ENCODE assay signal across 8 cellular contexts in the genomic region with DNA sequence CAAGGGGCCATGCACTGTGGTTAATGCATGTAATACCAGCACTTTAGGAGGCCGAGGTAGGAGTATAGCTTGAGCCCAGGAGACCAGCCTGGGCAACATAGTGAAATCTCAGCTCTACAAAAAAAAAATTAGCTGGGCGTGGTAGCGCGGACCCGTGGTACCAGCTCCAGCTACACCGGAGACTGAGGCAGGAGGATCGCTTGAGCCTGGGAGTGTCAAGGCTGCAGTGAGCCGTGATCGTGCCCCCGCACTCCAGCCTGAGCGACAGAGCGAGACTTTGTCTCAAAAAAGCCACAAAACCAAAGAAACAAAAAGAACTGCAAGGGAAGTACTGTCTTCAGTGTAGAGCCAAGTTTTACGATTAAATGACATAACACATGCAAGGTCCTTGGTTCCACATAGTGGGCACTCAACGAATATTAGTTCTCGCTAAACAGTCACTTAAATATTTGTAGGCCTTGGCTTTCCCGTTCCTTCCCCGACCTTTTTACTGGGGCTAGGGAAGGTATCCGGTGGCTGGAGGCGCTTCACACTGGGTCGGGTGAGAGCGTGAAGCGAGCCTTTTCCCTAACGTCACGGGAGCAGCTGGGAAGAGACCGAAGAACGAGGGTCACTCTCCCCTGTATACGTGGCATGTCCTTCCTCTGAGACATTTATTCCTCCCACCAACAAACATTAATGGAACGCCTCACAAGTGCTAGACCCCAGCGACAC. TPM values are rescaled to one million over a fixed set of nuclear protein-coding genes. Genes with fewer than 3 reads are reported as not detected.
DNase-seq lines count a peak whose midpoint lies in the region; ATAC-seq, FAIRE-seq and TF ChIP-seq lines count a peak whose summit lies in the region.

No MANE protein-coding gene starts in this region.

- TF ChIP-seq EP300 in H1 (IDR thresholded peaks at IDR 0.05; ENCODE audit: borderline replicate concordance in 1 of 2, low read depth in 2 of 2, low read length in 2 of 2), result no peak

- H3K9ac ChIP-seq in SK-N-MC (ENCODE audit: insufficient read length) (peak overlapping the region; percentile 75), H1 (replicated peaks in 1 of 4; ENCODE audit: extremely low read depth in 1 of 4, low read depth in 3 of 4, low read length in 3 of 4) (peak overlapping the region; percentile 82 to 95 (median 94))

- in situ Hi-C loops in ACHN (cut with HindIII; ENCODE audit: low pct_ligation_motif_present, low pct_unique_long_range_greater_than_20kb, low sequenced_read_pairs), result no loop called here

- peak overlapping the region; percentile 96; the same call in 1 of the 2 replicates for H4K8ac ChIP-seq in H1 (ENCODE audit: extremely low read depth, insufficient read depth, low read length)

- H2BK120ac ChIP-seq in H1 (replicated peaks; ENCODE audit: low read depth, low read length), result no peak overlapping the region

- peak; percentile 27 to 70; a peak in 1 of 3 replicates for TF ChIP-seq POLR2A in H1 (IDR thresholded peaks at IDR 0.05; ENCODE audit: control extremely low read depth in 1 of 2, low read depth in 2 of 2, low read length in 2 of 2)

- peaks cover 11% of the 10 kb centered on the region; the same call in 1 of the 2 replicates for H3K23me2 ChIP-seq in H1 (ENCODE audit: low read depth, low read length)

- ATAC-seq in GM21717 (IDR thresholded peaks at IDR 0.05; ENCODE audit: unreplicated experiment) (peak; percentile 1), HG02973 (IDR thresholded peaks at IDR 0.05; ENCODE audit: unreplicated experiment) (no peak), HG03432 (IDR thresholded peaks at IDR 0.05; ENCODE audit: unreplicated experiment) (no peak)

- peak overlapping the region; percentile 94 for H4K91ac ChIP-seq in H1 (replicated peaks; ENCODE audit: insufficient read length, low read length)

- H3K27ac ChIP-seq in SK-N-MC, result peak overlapping the region; percentile 44
- peak overlapping the region; percentile 98 for H3K27ac ChIP-seq in H1 (ENCODE audit: low read depth, low read length)
- peak overlapping the region; percentile 96 for H3K27ac ChIP-seq in muscle layer of duodenum (ENCODE audit: low read length)

- H2BK15ac ChIP-seq in H1 (ENCODE audit: low read length), result peak overlapping the region; percentile 77

- peaks cover 16 to 17% of the 10 kb centered on the region in 2 experiments for H4K20me1 ChIP-seq in H1 (replicated peaks in 1 of 2; ENCODE audit: control insufficient read depth in 1 of 2, insufficient read depth in 2 of 2, low read length in 2 of 2)

- no peak for FAIRE-seq in H1 (lab: Jason Lieb, UNC)

- DNase-seq in AG10803 (ENCODE audit: low read depth) (no peak), SK-N-MC (ENCODE audit: low read depth, low spot score) (no peak), H1 (ENCODE audit: low read depth in 1 of 2, low spot score in 2 of 2) (no peak), ACHN (no peak)

- peak overlapping the region; percentile 83 to 93 for H3K4me2 ChIP-seq in H1 (ENCODE audit: insufficient read depth in 1 of 2, low read depth in 2 of 2, low read length in 2 of 2)

- WGBS in H1 (ENCODE audit: extremely low coverage in 1 of 2, insufficient coverage in 1 of 2, insufficient read length in 1 of 2, insufficient replicate concordance in 2 of 2, low coverage in 1 of 2, low lambda C conversion rate in 2 of 2, missing lambda C conversion rate in 1 of 2), 2 experiments, result 44% methylated on average over 29 of the region's 29 CpGs; no CpG with 5 or more reads in 1 of the 2 experiments

- peak overlapping the region; percentile 55 for H4K5ac ChIP-seq in H1 (ENCODE audit: insufficient read length, low read depth, low read length)

- H3K14ac ChIP-seq in H1 (ENCODE audit: insufficient read length), result no peak overlapping the region

- TF ChIP-seq RAD21 in H1 (IDR thresholded peaks at IDR 0.05 in 1 of 2, conservative IDR thresholded peaks at IDR 0.05 in 1 of 2; ENCODE audit: low read depth in 2 of 2, low read length in 2 of 2), result no peak

- peaks cover 5 to 15% (median 8%) of the 10 kb centered on the region in 4 experiments; a peak in 6 of 7 replicates for H3K4me1 ChIP-seq in H1 (replicated peaks in 1 of 4; ENCODE audit: control insufficient read depth in 3 of 4, insufficient read depth in 4 of 4, low read length in 3 of 4)
- peaks cover 21 to 33% of the 10 kb centered on the region in 2 donors for H3K4me1 ChIP-seq in muscle layer of duodenum (ENCODE audit: control insufficient read depth in 1 of 2, insufficient read depth in 2 of 2, low read length in 2 of 2)

- H2AK5ac ChIP-seq in H1 (ENCODE audit: low read depth, low read length), result peak overlapping the region; percentile 43

- CTCF ChIA-PET in H1 (lab: Charles Lee; ENCODE audit: partially characterized antibody), result interaction anchor here (0.6 to 1.3 kb wide), 5 partner anchors 18 to 73 kb away, joined by 3 to 6 read pairs (median 3); a partner anchor contains a TSS

- H3K56ac ChIP-seq in H1 (replicated peaks; ENCODE audit: insufficient read length, low read depth, low read length), result peak overlapping the region; percentile 44

- H3K23ac ChIP-seq in H1 (ENCODE audit: insufficient read length), result no peak overlapping the region

- H3K9me3 ChIP-seq in SK-N-MC (ENCODE audit: low read depth, low read length) (no peaks in the 10 kb centered on the region), H1 (ENCODE audit: insufficient read depth in 2 of 2, low read depth in 1 of 2, low read length in 1 of 2) (no peaks in the 10 kb centered on the region), muscle layer of duodenum (ENCODE audit: control insufficient read depth in 1 of 2, low read length in 2 of 2) (no peaks in the 10 kb centered on the region)

- peak overlapping the region; percentile 74 for H2AFZ ChIP-seq in H1 (ENCODE audit: low read length)

- no peak for TF ChIP-seq CTCF in AG10803 (conservative IDR thresholded peaks at IDR 0.05; ENCODE audit: low read length)
- no peak for TF ChIP-seq CTCF in H1 (IDR thresholded peaks at IDR 0.05; ENCODE audit: control extremely low read depth in 1 of 3, insufficient read depth in 1 of 3, low read depth in 1 of 3, low read length in 3 of 3)

- peak overlapping the region; percentile 95 for H2BK5ac ChIP-seq in H1 (ENCODE audit: low read depth, low read length)

- H3K4ac ChIP-seq in H1 (replicated peaks; ENCODE audit: insufficient read length, low read depth, low read length), result peak overlapping the region; percentile 76

- peaks cover 23 to 40% of the 10 kb centered on the region in 2 experiments for H3K79me2 ChIP-seq in H1 (ENCODE audit: control insufficient read depth in 1 of 2, insufficient read depth in 2 of 2, low read length in 2 of 2)

- H3K4me3 ChIP-seq in AG10803 (ENCODE audit: low read length), result peak overlapping the region; percentile 81
- peak overlapping the region; percentile 96 for H3K4me3 ChIP-seq in SK-N-MC
- peak overlapping the region; percentile 76 to 98 (median 84) for H3K4me3 ChIP-seq in H1 (ENCODE audit: extremely low read depth in 1 of 4, insufficient read depth in 2 of 4, low read depth in 3 of 4, low read length in 4 of 4)
- H3K4me3 ChIP-seq in muscle layer of duodenum (ENCODE audit: low read depth in 1 of 2, low read length in 2 of 2), result peak overlapping the region; percentile 77 to 80

- H3K18ac ChIP-seq in H1 (ENCODE audit: extremely low read depth, low read length), result peak overlapping the region; percentile 96

- no peak overlapping the region for H2BK20ac ChIP-seq in H1 (ENCODE audit: low read length)

- H3K79me1 ChIP-seq in H1 (ENCODE audit: low read depth, low read length), result peaks cover 3% of the 10 kb centered on the region; the same call in 1 of the 2 replicates

- POLR2A ChIA-PET in H1 (lab: Charles Lee; ENCODE audit: partially characterized antibody), result interaction anchor here (0.8 to 2.6 kb wide), 10 partner anchors 11 to 65 kb away, joined by 3 to 12 read pairs (median 4); a partner anchor contains a TSS

- H3K36me3 ChIP-seq in SK-N-MC (ENCODE audit: insufficient read depth, low read length), result 0 out of 2 replicates have a peak, but pooled peaks cover 9% of the 10 kb centered on the region
- no peaks in the 10 kb centered on the region; a peak in 1 of 8 replicates for H3K36me3 ChIP-seq in H1 (ENCODE audit: control insufficient read depth in 2 of 4, insufficient read depth in 4 of 4, low read length in 3 of 4)
- H3K36me3 ChIP-seq in muscle layer of duodenum (ENCODE audit: control insufficient read depth in 1 of 2, insufficient read depth in 2 of 2, low read length in 2 of 2), result no peaks in the 10 kb centered on the region

- no peaks in the 10 kb centered on the region for H3K27me3 ChIP-seq in H1 (replicated peaks in 1 of 4; ENCODE audit: control insufficient read depth in 3 of 4, extremely low read depth in 1 of 4, insufficient read depth in 3 of 4, low read length in 3 of 4)
- H3K27me3 ChIP-seq in muscle layer of duodenum (ENCODE audit: low read depth, low read length), result no peaks in the 10 kb centered on the region

- H2BK12ac ChIP-seq in H1 (ENCODE audit: low read depth, low read length), result peak overlapping the region; percentile 95

RNA-seq across cellular contexts. Expression of a gene that starts 1.0 kb away (rescaled TPM):
- total RNA-seq in H1 (2021; fragmentation: NEBNext Ultra II Directional; extraction: Animal tissue kit (Norgen Biotek cat#: 25700)), result 259 and 290 TPM in 2 replicates
- 122 and 133 TPM in 2 replicates for polyA plus RNA-seq in H1 (2011; rRNA removed)
- 170 TPM for polyA plus RNA-seq in H1 (2011; cell fraction: cytosol; rRNA removed)
- polyA plus RNA-seq in H1 (2011; cell fraction: nucleus; rRNA removed), result 194 TPM
- 233 to 246 TPM (median 241 TPM) in 4 replicates for polyA plus RNA-seq in H1 (2012, experiment 1 of 2)
- 194 TPM for polyA plus RNA-seq in H1 (2012, experiment 2 of 2)
- polyA plus RNA-seq in H1 (2013, experiment 1 of 2), result 168 TPM
- 154 TPM for polyA plus RNA-seq in H1 (2013, experiment 2 of 2)
- polyA minus RNA-seq in H1 (2011; rRNA and poly(A)+ RNA removed), result 300 and 346 TPM in 2 replicates
- polyA minus RNA-seq in H1 (2011; cell fraction: cytosol; rRNA and poly(A)+ RNA removed), result 213 TPM
- 290 TPM for polyA minus RNA-seq in H1 (2011; cell fraction: nucleus; rRNA and poly(A)+ RNA removed)

RNA-seq across cellular contexts. Expression of a gene that starts 33.1 kb away (rescaled TPM):
- total RNA-seq in H1 (2021; fragmentation: NEBNext Ultra II Directional; extraction: Animal tissue kit (Norgen Biotek cat#: 25700)), result not detected in 2 replicates
- polyA plus RNA-seq in H1 (2011; rRNA removed), result 0.11 and 0.20 TPM in 2 replicates
- 0.08 TPM for polyA plus RNA-seq in H1 (2011; cell fraction: cytosol; rRNA removed)
- 0.43 TPM for polyA plus RNA-seq in H1 (2011; cell fraction: nucleus; rRNA removed)
- 0.17 TPM in 1 of 4 replicates, not detected in the others for polyA plus RNA-seq in H1 (2012, experiment 1 of 2)
- polyA plus RNA-seq in H1 (2012, experiment 2 of 2), result not detected
- polyA plus RNA-seq in H1 (2013, experiment 1 of 2), result 0.08 TPM
- 0.04 TPM for polyA plus RNA-seq in H1 (2013, experiment 2 of 2)
- not detected in 2 replicates for polyA minus RNA-seq in H1 (2011; rRNA and poly(A)+ RNA removed)
- not detected for polyA minus RNA-seq in H1 (2011; cell fraction: cytosol; rRNA and poly(A)+ RNA removed)
- not detected for polyA minus RNA-seq in H1 (2011; cell fraction: nucleus; rRNA and poly(A)+ RNA removed)

RNA-seq across cellular contexts. Expression of a gene that starts 57.5 kb away (rescaled TPM):
- 0.95 and 1.6 TPM in 2 replicates for total RNA-seq in H1 (2021; fragmentation: NEBNext Ultra II Directional; extraction: Animal tissue kit (Norgen Biotek cat#: 25700))
- polyA plus RNA-seq in H1 (2011; rRNA removed), result 0.45 and 0.78 TPM in 2 replicates
- 1.2 TPM for polyA plus RNA-seq in H1 (2011; cell fraction: cytosol; rRNA removed)
- 1.1 TPM for polyA plus RNA-seq in H1 (2011; cell fraction: nucleus; rRNA removed)
- 0.25 to 1.3 TPM (median 0.77 TPM) in 4 replicates for polyA plus RNA-seq in H1 (2012, experiment 1 of 2)
- polyA plus RNA-seq in H1 (2012, experiment 2 of 2), result 0.38 TPM
- polyA plus RNA-seq in H1 (2013, experiment 1 of 2), result 1.2 TPM
- 1.1 TPM for polyA plus RNA-seq in H1 (2013, experiment 2 of 2)
- polyA minus RNA-seq in H1 (2011; rRNA and poly(A)+ RNA removed), result 0.20 and 1.1 TPM in 2 replicates
- not detected for polyA minus RNA-seq in H1 (2011; cell fraction: cytosol; rRNA and poly(A)+ RNA removed)
- polyA minus RNA-seq in H1 (2011; cell fraction: nucleus; rRNA and poly(A)+ RNA removed), result 1.4 TPM

Comparison
In these comparisons a context has a peak if more than half of its experiments do, and no peak if none do; other contexts are left out.
1. H3K27ac ChIP-seq: peak in every context shown above with its lines; median percentile 98 in H1; 96 in muscle layer of duodenum; 44 in SK-N-MC.